ENCODE assay signal across 8 cellular contexts in the genomic region with DNA sequence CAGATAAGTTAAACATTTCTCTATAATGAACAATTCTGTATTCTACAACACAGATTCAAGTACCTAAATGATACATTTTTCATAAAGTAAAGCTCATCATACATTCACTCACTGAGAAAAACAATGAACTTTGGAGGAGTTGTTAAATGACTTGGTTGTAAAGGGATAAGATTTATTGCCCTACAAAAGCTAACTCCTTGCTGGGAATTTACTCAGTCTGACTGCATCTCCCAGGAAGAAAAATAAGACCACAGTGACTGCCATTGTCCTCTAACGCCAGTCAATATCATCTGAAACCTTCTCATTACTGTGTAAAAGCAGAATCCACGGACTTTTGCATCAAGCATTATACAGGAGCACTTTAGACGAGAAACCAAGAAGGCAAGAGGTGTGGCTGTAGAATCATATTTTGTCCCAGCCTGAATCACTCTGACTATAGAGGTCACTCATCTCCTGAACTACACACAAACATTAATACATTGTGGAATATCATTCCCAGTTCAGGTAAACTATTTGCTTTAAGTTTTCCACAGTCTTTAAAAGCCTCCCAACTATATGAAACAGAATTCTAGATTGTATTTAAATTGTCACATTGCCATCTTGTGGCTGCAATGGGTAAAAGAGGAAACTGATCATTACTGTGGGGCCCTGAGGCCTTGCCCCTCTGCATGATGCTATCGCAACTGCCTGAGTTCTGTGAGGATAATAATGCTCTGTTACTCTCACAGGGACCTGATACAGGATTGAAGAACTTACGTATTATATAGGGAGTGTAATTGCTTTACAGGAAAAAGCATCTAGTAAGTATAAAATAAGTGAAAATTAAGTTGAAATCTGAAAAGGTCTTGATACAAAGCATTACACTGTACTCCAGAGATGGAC.
DNase-seq lines count a peak whose midpoint lies in the region; ATAC-seq and TF ChIP-seq lines count a peak whose summit lies in the region.

No MANE protein-coding gene starts in this region.

- DNase-seq in CD4-positive, alpha-beta T cell: no peak
- peak; percentile 15 for DNase-seq in NCI-H2196 treated with DMSO at 0.1 percent for 48 hours (lab: John Stamatoyannopoulos, UW; ENCODE audit: unreplicated experiment)
- DNase-seq in astrocyte of the cerebellum (ENCODE audit: low read depth): peak; percentile 0
- DNase-seq in mesenchymal stem cell: peak; percentile 54
- no peak for DNase-seq in stimulated activated CD4-positive, alpha-beta T cell treated with anti-CD3 and anti-CD28 coated beads, Interleukin-4, amount 100 ng/mL, for 24 hours
- DNase-seq in activated T-cell treated with anti-CD3 and anti-CD28 coated beads, Interleukin-2, amount 50 U/mL, for 1 hour: no peak

- H3K18ac ChIP-seq in mesenchymal stem cell (ENCODE audit: low read depth in 1 of 2, low read length in 2 of 2): no peak overlapping the region

- no peaks in the 10 kb centered on the region for H3K36me3 ChIP-seq in mesenchymal stem cell (ENCODE audit: control insufficient read depth in 1 of 2, insufficient read depth in 2 of 2, low read depth in 1 of 2, low read length in 2 of 2)

- no peak overlapping the region for H2BK12ac ChIP-seq in mesenchymal stem cell (ENCODE audit: low read length in 2 of 2)

- in situ Hi-C loops in astrocyte of the cerebellum (cut with HindIII; ENCODE audit: low sequenced_read_pairs): no loop called here

- H3K27ac ChIP-seq in CD4-positive, alpha-beta T cell (ENCODE audit: low read depth, low read length): no peak overlapping the region
- H3K27ac ChIP-seq in mesenchymal stem cell (ENCODE audit: low read length, poor library complexity, severe bottlenecking): no peak overlapping the region

- H3K4me3 Mint-ChIP-seq in CD4-positive, alpha-beta T cell: peak overlapping the region; percentile 40

- H4K8ac ChIP-seq in mesenchymal stem cell (ENCODE audit: low read length): no peak overlapping the region

- POLR2A ChIA-PET in CD4-positive, alpha-beta T cell (lab: Charles Lee): no interaction called here

- no peak overlapping the region for H3K4ac ChIP-seq in mesenchymal stem cell (ENCODE audit: low read depth in 1 of 2, low read length in 2 of 2)

- peak; percentile 41 for ATAC-seq in CD4-positive, alpha-beta T cell (ENCODE audit: poor library complexity)
- ATAC-seq in GM18517 (IDR thresholded peaks at IDR 0.05; ENCODE audit: unreplicated experiment): peak; percentile 73
- ATAC-seq in HG02885 (IDR thresholded peaks at IDR 0.05; ENCODE audit: poor library complexity, unreplicated experiment): peak; percentile 87

- H3K79me1 ChIP-seq in mesenchymal stem cell (replicated peaks; ENCODE audit: low read length, poor library complexity, severe bottlenecking): no peaks in the 10 kb centered on the region

- H2BK120ac ChIP-seq in mesenchymal stem cell (ENCODE audit: low read depth, low read length): no peak overlapping the region

- H3K27ac Mint-ChIP-seq in CD4-positive, alpha-beta T cell: no peak overlapping the region

- no peak overlapping the region for H2AFZ ChIP-seq in mesenchymal stem cell (ENCODE audit: low read depth, low read length)

- no peaks in the 10 kb centered on the region for H3K27me3 ChIP-seq in CD4-positive, alpha-beta T cell (ENCODE audit: control insufficient read depth, insufficient read depth, low read length)
- no peaks in the 10 kb centered on the region for H3K27me3 ChIP-seq in mesenchymal stem cell (ENCODE audit: control insufficient read depth in 1 of 2, insufficient read depth in 1 of 2, low read length in 2 of 2)

- H2AK5ac ChIP-seq in mesenchymal stem cell (ENCODE audit: low read length, severe bottlenecking): no peak overlapping the region

- no peak overlapping the region for H2BK5ac ChIP-seq in mesenchymal stem cell (ENCODE audit: low read depth, low read length, poor library complexity, severe bottlenecking)

- H3K36me3 Mint-ChIP-seq in CD4-positive, alpha-beta T cell (ENCODE audit: low read depth): no peaks in the 10 kb centered on the region

- intact Hi-C loops in CD4-positive, alpha-beta T cell (cut with DNase I, micrococcal nuclease): no loop called here

- no peak overlapping the region for H3K4me3 ChIP-seq in astrocyte of the cerebellum (ENCODE audit: low read depth, low read length)
- H3K4me3 ChIP-seq in mesenchymal stem cell (ENCODE audit: insufficient read depth in 1 of 2, low read depth in 1 of 2, low read length in 2 of 2): no peak overlapping the region

- H2BK15ac ChIP-seq in mesenchymal stem cell (ENCODE audit: low read depth, poor library complexity, severe bottlenecking): no peak overlapping the region

- H3K9me3 ChIP-seq in CD4-positive, alpha-beta T cell (ENCODE audit: control insufficient read depth, low read length): no peaks in the 10 kb centered on the region
- H3K9me3 ChIP-seq in mesenchymal stem cell (ENCODE audit: control insufficient read depth, low read length): no peaks in the 10 kb centered on the region

- CTCF ChIA-PET in CD4-positive, alpha-beta T cell (lab: Charles Lee): no interaction called here

- peak; percentile 27 for TF ChIP-seq CTCF in CD4-positive, alpha-beta T cell (IDR thresholded peaks at IDR 0.05)
- TF ChIP-seq CTCF in astrocyte of the cerebellum (IDR thresholded peaks at IDR 0.05; ENCODE audit: low read depth, low read length, missing control alignments): peak; percentile 46

- no peaks in the 10 kb centered on the region for H3K27me3 Mint-ChIP-seq in CD4-positive, alpha-beta T cell

- WGBS in mesenchymal stem cell: 57% methylated on average over 5 of the region's 5 CpGs

- H3K9ac ChIP-seq in mesenchymal stem cell (ENCODE audit: low read length): no peak overlapping the region

- no peak overlapping the region for H3K23ac ChIP-seq in mesenchymal stem cell (ENCODE audit: low read length in 2 of 2)

- H3K4me2 ChIP-seq in mesenchymal stem cell (ENCODE audit: low read length, poor library complexity, severe bottlenecking): no peak overlapping the region

- no peaks in the 10 kb centered on the region for H3K9me3 Mint-ChIP-seq in CD4-positive, alpha-beta T cell

- no peak overlapping the region for H4K91ac ChIP-seq in mesenchymal stem cell (ENCODE audit: low read length)

- H3K4me1 ChIP-seq in mesenchymal stem cell (ENCODE audit: control insufficient read depth, insufficient read depth, low read depth, low read length): no peaks in the 10 kb centered on the region

- no peak overlapping the region for H3K14ac ChIP-seq in mesenchymal stem cell (ENCODE audit: low read length in 2 of 2)

- no peaks in the 10 kb centered on the region for H3K4me1 Mint-ChIP-seq in CD4-positive, alpha-beta T cell (ENCODE audit: low read depth)

Comparison
In these comparisons a context has a peak if more than half of its experiments do, and no peak if none do; other contexts are left out.
1. DNase-seq: peak in NCI-H2196 treated with DMSO at 0.1 percent for 48 hours (single experiment), astrocyte of the cerebellum (single experiment) and mesenchymal stem cell (single experiment); none in CD4-positive, alpha-beta T cell (0 of 10), stimulated activated CD4-positive, alpha-beta T cell treated with anti-CD3 and anti-CD28 coated beads, Interleukin-4, amount 100 ng/mL, for 24 hours (single experiment) and activated T-cell treated with anti-CD3 and anti-CD28 coated beads, Interleukin-2, amount 50 U/mL, for 1 hour (single experiment).
2. Peak in every context shown above with its lines, with median percentiles within 50 percentile points of each other: ATAC-seq.